ENCODE assay signal across 2 cellular contexts in the genomic region with DNA sequence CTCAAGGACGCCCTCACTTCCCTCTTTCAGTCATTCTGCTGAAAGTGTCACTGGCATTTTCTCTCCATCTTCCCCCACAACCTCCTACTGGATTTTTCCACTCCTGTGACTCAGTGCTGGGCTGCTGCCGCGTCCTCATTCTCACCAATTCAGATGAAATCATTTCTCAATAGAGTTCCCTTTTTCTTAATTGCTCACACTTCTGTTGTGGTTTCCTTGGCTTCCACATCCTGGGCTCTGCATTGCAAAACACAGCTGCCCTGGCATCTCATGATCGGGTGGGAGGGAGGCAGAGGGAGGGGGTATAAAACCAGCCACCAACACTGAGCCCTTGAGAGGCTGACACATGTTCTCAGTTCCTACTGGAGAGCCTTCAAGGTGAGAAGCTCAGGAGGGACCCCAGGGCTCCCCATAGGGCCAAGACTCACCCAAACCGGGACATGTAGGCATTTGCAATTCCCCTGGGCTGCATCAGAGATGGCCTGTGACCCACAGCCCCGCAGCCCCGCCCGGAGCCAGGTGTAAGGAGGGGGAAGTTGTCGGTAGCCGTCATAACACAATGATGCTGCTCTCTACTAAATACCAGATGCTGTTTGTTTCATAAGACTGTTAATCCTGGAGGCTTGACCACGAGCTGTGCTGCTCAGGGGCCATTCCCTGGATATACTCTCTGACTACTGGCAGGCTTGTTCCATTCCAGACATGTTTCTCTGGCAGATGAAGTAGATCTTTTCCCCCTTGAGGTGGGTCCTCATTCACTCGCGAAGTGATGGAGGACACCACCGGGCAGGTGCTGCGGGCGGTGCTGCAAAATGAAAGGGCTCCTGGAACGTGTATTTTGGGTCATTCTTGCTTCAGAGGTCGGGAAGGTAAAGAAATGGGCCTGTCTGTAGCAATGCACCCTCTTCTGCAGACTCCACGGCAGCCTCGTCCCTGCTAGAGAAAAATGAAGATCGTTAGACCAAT.
TF ChIP-seq lines count a peak whose summit lies in the region.

No MANE protein-coding gene starts in this region.

TF ChIP-seq in liver, 16 proteins besides CTCF, POLR2A, EP300 and RAD21:
- TF ChIP-seq HNF4A (conservative IDR thresholded peaks at IDR 0.05) (no peak), SP1 (IDR thresholded peaks at IDR 0.05) (no peak), FOXA2 (IDR thresholded peaks at IDR 0.05) (no peak), JUND (IDR thresholded peaks at IDR 0.05) (no peak), ATF3 (IDR thresholded peaks at IDR 0.05) (no peak)
- TF ChIP-seq, protein P1, sequence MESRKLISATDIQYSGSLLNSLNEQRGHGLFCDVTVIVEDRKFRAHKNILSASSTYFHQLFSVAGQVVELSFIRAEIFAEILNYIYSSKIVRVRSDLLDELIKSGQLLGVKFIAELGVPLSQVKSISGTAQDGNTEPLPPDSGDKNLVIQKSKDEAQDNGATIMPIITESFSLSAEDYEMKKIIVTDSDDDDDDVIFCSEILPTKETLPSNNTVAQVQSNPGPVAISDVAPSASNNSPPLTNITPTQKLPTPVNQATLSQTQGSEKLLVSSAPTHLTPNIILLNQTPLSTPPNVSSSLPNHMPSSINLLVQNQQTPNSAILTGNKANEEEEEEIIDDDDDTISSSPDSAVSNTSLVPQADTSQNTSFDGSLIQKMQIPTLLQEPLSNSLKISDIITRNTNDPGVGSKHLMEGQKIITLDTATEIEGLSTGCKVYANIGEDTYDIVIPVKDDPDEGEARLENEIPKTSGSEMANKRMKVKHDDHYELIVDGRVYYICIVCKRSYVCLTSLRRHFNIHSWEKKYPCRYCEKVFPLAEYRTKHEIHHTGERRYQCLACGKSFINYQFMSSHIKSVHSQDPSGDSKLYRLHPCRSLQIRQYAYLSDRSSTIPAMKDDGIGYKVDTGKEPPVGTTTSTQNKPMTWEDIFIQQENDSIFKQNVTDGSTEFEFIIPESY (IDR thresholded peaks at IDR 0.05), result no peak

TF ChIP-seq in HepG2, 621 proteins besides CTCF, POLR2A, EP300 and RAD21:
- no peak for TF ChIP-seq ZNF607 (CRISPR knock-in tag; IDR thresholded peaks at IDR 0.05; ENCODE audit: borderline replicate concordance)
- TF ChIP-seq ZNF280B (CRISPR knock-in tag; IDR thresholded peaks at IDR 0.05; ENCODE audit: borderline replicate concordance), result no peak
- no peak for TF ChIP-seq ZBTB7B (CRISPR knock-in tag; IDR thresholded peaks at IDR 0.05)
- TF ChIP-seq, protein P2, sequence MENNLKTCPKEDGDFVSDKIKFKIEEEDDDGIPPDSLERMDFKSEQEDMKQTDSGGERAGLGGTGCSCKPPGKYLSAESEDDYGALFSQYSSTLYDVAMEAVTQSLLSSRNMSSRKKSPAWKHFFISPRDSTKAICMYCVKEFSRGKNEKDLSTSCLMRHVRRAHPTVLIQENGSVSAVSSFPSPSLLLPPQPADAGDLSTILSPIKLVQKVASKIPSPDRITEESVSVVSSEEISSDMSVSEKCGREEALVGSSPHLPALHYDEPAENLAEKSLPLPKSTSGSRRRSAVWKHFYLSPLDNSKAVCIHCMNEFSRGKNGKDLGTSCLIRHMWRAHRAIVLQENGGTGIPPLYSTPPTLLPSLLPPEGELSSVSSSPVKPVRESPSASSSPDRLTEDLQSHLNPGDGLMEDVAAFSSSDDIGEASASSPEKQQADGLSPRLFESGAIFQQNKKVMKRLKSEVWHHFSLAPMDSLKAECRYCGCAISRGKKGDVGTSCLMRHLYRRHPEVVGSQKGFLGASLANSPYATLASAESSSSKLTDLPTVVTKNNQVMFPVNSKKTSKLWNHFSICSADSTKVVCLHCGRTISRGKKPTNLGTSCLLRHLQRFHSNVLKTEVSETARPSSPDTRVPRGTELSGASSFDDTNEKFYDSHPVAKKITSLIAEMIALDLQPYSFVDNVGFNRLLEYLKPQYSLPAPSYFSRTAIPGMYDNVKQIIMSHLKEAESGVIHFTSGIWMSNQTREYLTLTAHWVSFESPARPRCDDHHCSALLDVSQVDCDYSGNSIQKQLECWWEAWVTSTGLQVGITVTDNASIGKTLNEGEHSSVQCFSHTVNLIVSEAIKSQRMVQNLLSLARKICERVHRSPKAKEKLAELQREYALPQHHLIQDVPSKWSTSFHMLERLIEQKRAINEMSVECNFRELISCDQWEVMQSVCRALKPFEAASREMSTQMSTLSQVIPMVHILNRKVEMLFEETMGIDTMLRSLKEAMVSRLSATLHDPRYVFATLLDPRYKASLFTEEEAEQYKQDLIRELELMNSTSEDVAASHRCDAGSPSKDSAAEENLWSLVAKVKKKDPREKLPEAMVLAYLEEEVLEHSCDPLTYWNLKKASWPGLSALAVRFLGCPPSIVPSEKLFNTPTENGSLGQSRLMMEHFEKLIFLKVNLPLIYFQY (CRISPR knock-in tag; IDR thresholded peaks at IDR 0.05; ENCODE audit: borderline replicate concordance), result no peak
- no peak for TF ChIP-seq ZNF792 (CRISPR knock-in tag; IDR thresholded peaks at IDR 0.05)
- TF ChIP-seq ZSCAN30 (CRISPR knock-in tag; IDR thresholded peaks at IDR 0.05), result no peak
- TF ChIP-seq TCF12 (IDR thresholded peaks at IDR 0.05), result no peak
- TF ChIP-seq TCF12 (CRISPR knock-in tag; IDR thresholded peaks at IDR 0.05), result no peak
- TF ChIP-seq MTF2 (CRISPR knock-in tag; IDR thresholded peaks at IDR 0.05; ENCODE audit: borderline replicate concordance), result no peak
- TF ChIP-seq KLF16 (CRISPR knock-in tag; IDR thresholded peaks at IDR 0.05), result no peak
- no peak for TF ChIP-seq TARDBP (CRISPR knock-in tag; IDR thresholded peaks at IDR 0.05)
- no peak for TF ChIP-seq FOXA1 (IDR thresholded peaks at IDR 0.05)
- TF ChIP-seq FOXA1 (CRISPR knock-in tag; IDR thresholded peaks at IDR 0.05), result no peak
- TF ChIP-seq, protein P3, sequence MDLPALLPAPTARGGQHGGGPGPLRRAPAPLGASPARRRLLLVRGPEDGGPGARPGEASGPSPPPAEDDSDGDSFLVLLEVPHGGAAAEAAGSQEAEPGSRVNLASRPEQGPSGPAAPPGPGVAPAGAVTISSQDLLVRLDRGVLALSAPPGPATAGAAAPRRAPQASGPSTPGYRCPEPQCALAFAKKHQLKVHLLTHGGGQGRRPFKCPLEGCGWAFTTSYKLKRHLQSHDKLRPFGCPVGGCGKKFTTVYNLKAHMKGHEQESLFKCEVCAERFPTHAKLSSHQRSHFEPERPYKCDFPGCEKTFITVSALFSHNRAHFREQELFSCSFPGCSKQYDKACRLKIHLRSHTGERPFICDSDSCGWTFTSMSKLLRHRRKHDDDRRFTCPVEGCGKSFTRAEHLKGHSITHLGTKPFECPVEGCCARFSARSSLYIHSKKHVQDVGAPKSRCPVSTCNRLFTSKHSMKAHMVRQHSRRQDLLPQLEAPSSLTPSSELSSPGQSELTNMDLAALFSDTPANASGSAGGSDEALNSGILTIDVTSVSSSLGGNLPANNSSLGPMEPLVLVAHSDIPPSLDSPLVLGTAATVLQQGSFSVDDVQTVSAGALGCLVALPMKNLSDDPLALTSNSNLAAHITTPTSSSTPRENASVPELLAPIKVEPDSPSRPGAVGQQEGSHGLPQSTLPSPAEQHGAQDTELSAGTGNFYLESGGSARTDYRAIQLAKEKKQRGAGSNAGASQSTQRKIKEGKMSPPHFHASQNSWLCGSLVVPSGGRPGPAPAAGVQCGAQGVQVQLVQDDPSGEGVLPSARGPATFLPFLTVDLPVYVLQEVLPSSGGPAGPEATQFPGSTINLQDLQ (CRISPR knock-in tag; IDR thresholded peaks at IDR 0.05), result no peak
- TF ChIP-seq NBN (conservative IDR thresholded peaks at IDR 0.05), result no peak
- no peak for TF ChIP-seq ZBTB49 (CRISPR knock-in tag; IDR thresholded peaks at IDR 0.05; ENCODE audit: borderline replicate concordance)
- TF ChIP-seq IKZF4 (CRISPR knock-in tag; IDR thresholded peaks at IDR 0.05; ENCODE audit: borderline replicate concordance, low read depth, not compliant biosample characterization), result no peak
